Comparison of ENCODE assay signal across 9 cellular contexts in genomic region chr16:89246383-89246902, GRCh38. TPM values are rescaled to one million over a fixed set of nuclear protein-coding genes. Genes with fewer than 3 reads are reported as not detected.
A peak's percentile ranks its signal among the peaks of the same experiment; 100 is the strongest.
DNase-seq lines count a peak whose midpoint lies in the region; ATAC-seq and TF ChIP-seq lines count a peak whose summit lies in the region.
"Had no signal": no experiment of that assay in that cellular context is flagged by ENCODE, and none has a peak within 500 bp of the region (broad histone marks: within the 10 kb centered on the region; RNA-seq: fewer than 3 reads in every experiment).

No MANE protein-coding gene starts in this region.

- H3K4me1 Mint-ChIP-seq in activated naive CD4-positive, alpha-beta T cell treated with anti-CD3 and anti-CD28 coated beads for 36 hours (ENCODE audit: low read depth): peaks cover 9% of the 10 kb centered on the region
- H3K4me1 Mint-ChIP-seq in activated naive CD8-positive, alpha-beta T cell treated with anti-CD3 and anti-CD28 coated beads for 36 hours: peaks cover 10% of the 10 kb centered on the region
- peaks cover 17 to 19% of the 10 kb centered on the region in 2 donors for H3K4me1 Mint-ChIP-seq in immature natural killer cell

- H3K27ac ChIP-seq in thoracic aorta: no peak overlapping the region

- no peak for DNase-seq in activated naive CD4-positive, alpha-beta T cell treated with anti-CD3 and anti-CD28 coated beads for 36 hours
- DNase-seq in activated naive CD4-positive, alpha-beta T cell treated with Interleukin-2 at 50 U/mL for 16 hours: no peak
- DNase-seq in activated naive CD8-positive, alpha-beta T cell treated with anti-CD3 and anti-CD28 coated beads for 36 hours: no peak
- no peak for DNase-seq in immature natural killer cell
- DNase-seq in thoracic aorta (ENCODE audit: low spot score): no peak
- DNase-seq in DMS153 (lab: John Stamatoyannopoulos, UW): no peak
- DNase-seq in T1000 (lab: John Stamatoyannopoulos, UW): no peak
- DNase-seq: activated CD4-positive, alpha-beta T cell treated with anti-CD3 and anti-CD28 coated beads for 1 hour had no signal

- no peaks in the 10 kb centered on the region for H3K27me3 ChIP-seq in thoracic aorta (replicated peaks; ENCODE audit: insufficient read depth)

- peak overlapping the region; percentile 76 for H3K4me3 ChIP-seq in thoracic aorta

- H3K4me3 Mint-ChIP-seq in activated naive CD4-positive, alpha-beta T cell treated with anti-CD3 and anti-CD28 coated beads for 36 hours: peak overlapping the region; percentile 64
- peak overlapping the region; percentile 77 for H3K4me3 Mint-ChIP-seq in activated naive CD8-positive, alpha-beta T cell treated with anti-CD3 and anti-CD28 coated beads for 36 hours
- peak overlapping the region; percentile 53 to 75 (median 65) for H3K4me3 Mint-ChIP-seq in immature natural killer cell

- no peak overlapping the region for H3K27ac Mint-ChIP-seq in activated naive CD4-positive, alpha-beta T cell treated with anti-CD3 and anti-CD28 coated beads for 36 hours
- H3K27ac Mint-ChIP-seq in activated naive CD8-positive, alpha-beta T cell treated with anti-CD3 and anti-CD28 coated beads for 36 hours: peak overlapping the region; percentile 38
- peak overlapping the region in 3 of 6 donors; percentile 5 to 67 (median 22) for H3K27ac Mint-ChIP-seq in immature natural killer cell

- ATAC-seq in thoracic aorta (ENCODE audit: insufficient number of reproducible peaks, low FRiP score, low read depth) (no peak), HG03520 (IDR thresholded peaks at IDR 0.05; ENCODE audit: unreplicated experiment) (no peak)

- no peak for TF ChIP-seq CTCF in thoracic aorta (IDR thresholded peaks at IDR 0.05)

- no peaks in the 10 kb centered on the region for H3K27me3 Mint-ChIP-seq in activated naive CD4-positive, alpha-beta T cell treated with anti-CD3 and anti-CD28 coated beads for 36 hours (ENCODE audit: low read depth)
- no peaks in the 10 kb centered on the region for H3K27me3 Mint-ChIP-seq in activated naive CD8-positive, alpha-beta T cell treated with anti-CD3 and anti-CD28 coated beads for 36 hours
- peaks cover 0 to 9% (median 4%) of the 10 kb centered on the region in 3 donors for H3K27me3 Mint-ChIP-seq in immature natural killer cell (ENCODE audit: low read depth in 3 of 3)

- H3K4me1 ChIP-seq in thoracic aorta (ENCODE audit: control insufficient read depth in 1 of 2, low read depth in 2 of 2): peaks cover 4 to 11% of the 10 kb centered on the region in 2 donors

- intact Hi-C loops in activated naive CD4-positive, alpha-beta T cell treated with anti-CD3 and anti-CD28 coated beads for 36 hours (cut with micrococcal nuclease): loop anchor here (2.0 to 10.0 kb wide), 5 partner anchors 152 to 628 kb away; partner anchors contain the start of genes ACSF3, CHMP1A, RPL13 and SPATA33

- CTCF ChIA-PET in activated naive CD4-positive, alpha-beta T cell treated with anti-CD3 and anti-CD28 coated beads for 36 hours (lab: Charles Lee): interaction anchor here (0.8 to 1.1 kb wide), 2 partner anchors 8 to 110 kb away, joined by 3 to 5 read pairs; no protein-coding TSS in a partner anchor

- H3K9me3 Mint-ChIP-seq in activated naive CD4-positive, alpha-beta T cell treated with anti-CD3 and anti-CD28 coated beads for 36 hours: peaks cover 5% of the 10 kb centered on the region
- H3K9me3 Mint-ChIP-seq in activated naive CD8-positive, alpha-beta T cell treated with anti-CD3 and anti-CD28 coated beads for 36 hours: peaks cover 8% of the 10 kb centered on the region
- peaks cover 6 to 9% (median 8%) of the 10 kb centered on the region in 6 donors for H3K9me3 Mint-ChIP-seq in immature natural killer cell

- H3K9me3 ChIP-seq in thoracic aorta: no peaks in the 10 kb centered on the region

- no peaks in the 10 kb centered on the region for H3K36me3 Mint-ChIP-seq in activated naive CD4-positive, alpha-beta T cell treated with anti-CD3 and anti-CD28 coated beads for 36 hours (ENCODE audit: low read depth)
- peaks cover 7% of the 10 kb centered on the region for H3K36me3 Mint-ChIP-seq in activated naive CD8-positive, alpha-beta T cell treated with anti-CD3 and anti-CD28 coated beads for 36 hours
- H3K36me3 Mint-ChIP-seq in immature natural killer cell: peaks cover 0 to 8% (median 4%) of the 10 kb centered on the region in 3 donors

- H3K36me3 ChIP-seq in thoracic aorta: no peaks in the 10 kb centered on the region

RNA-seq across cellular contexts. Expression of gene ZNF778, which starts 28.9 kb away (rescaled TPM):
- total RNA-seq in activated naive CD4-positive, alpha-beta T cell treated with anti-CD3 and anti-CD28 coated beads for 36 hours: 1 to 10 TPM; 3.5 to 3.6 TPM
- 1 to 10 TPM; 8.9 to 9.6 TPM for total RNA-seq in activated naive CD8-positive, alpha-beta T cell treated with anti-CD3 and anti-CD28 coated beads for 36 hours
- polyA plus RNA-seq in immature natural killer cell: 1 to 10 TPM; 4.0 to 5.0 (median 5.0) TPM
- 10 to 100 TPM; 17.1 to 27.2 TPM for total RNA-seq in thoracic aorta

RNA-seq across cellular contexts. Expression of gene SLC22A31, which starts 46.1 kb away (rescaled TPM):
- under 1 TPM; 0.31 to 0.64 TPM for total RNA-seq in activated naive CD4-positive, alpha-beta T cell treated with anti-CD3 and anti-CD28 coated beads for 36 hours
- total RNA-seq in activated naive CD8-positive, alpha-beta T cell treated with anti-CD3 and anti-CD28 coated beads for 36 hours: not detected
- not detected for polyA plus RNA-seq in immature natural killer cell
- under 1 TPM in 1 of 2 donors, not detected in 1; 0.81 TPM for total RNA-seq in thoracic aorta
